ENCODE assay signal across 17 cellular contexts in the genomic region with DNA sequence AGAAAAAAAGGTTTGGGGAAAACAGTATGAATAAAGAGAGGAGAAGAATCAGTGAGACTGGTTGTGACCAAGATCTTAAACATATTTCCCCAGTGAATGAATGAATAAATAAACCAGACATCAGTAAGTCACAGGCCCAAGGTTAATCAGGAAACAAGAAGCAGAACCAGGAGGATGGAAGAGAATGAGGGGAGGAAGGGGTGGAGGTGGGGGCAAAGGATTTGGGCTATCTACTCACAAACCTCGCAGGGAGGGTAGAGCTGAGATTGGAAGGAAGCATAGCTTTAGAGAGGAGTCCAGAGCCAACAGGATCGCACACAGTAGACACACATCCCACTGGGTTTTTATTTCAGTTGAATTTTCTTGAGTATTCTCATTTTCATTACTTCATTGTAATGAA. TPM values are rescaled to one million over a fixed set of nuclear protein-coding genes. Genes with fewer than 3 reads are reported as not detected.
A peak's percentile ranks its signal among the peaks of the same experiment; 100 is the strongest.
DNase-seq lines count a peak whose midpoint lies in the region; ATAC-seq and TF ChIP-seq lines count a peak whose summit lies in the region.
"Had no signal": no experiment of that assay in that cellular context is flagged by ENCODE, and none has a peak within 500 bp of the region (broad histone marks: within the 10 kb centered on the region; RNA-seq: fewer than 3 reads in every experiment).

No MANE protein-coding gene starts in this region.

- intact Hi-C loops in activated CD8-positive, alpha-beta T cell treated with anti-CD3 and anti-CD28 coated beads for 36 hours (cut with micrococcal nuclease), result no loop called here
- intact Hi-C loops in CD4-positive, alpha-beta memory T cell (cut with micrococcal nuclease), result no loop called here

- no peaks in the 10 kb centered on the region for H3K27me3 Mint-ChIP-seq in activated CD8-positive, alpha-beta T cell treated with anti-CD3 and anti-CD28 coated beads for 36 hours
- no peaks in the 10 kb centered on the region for H3K27me3 Mint-ChIP-seq in activated CD8-positive, alpha-beta T cell treated with anti-CD3 and anti-CD28 coated beads, Interleukin-2, amount 10 ng/mL, durations not matched to agents 7 days and 5 days (ENCODE audit: low read depth)
- no peaks in the 10 kb centered on the region for H3K27me3 Mint-ChIP-seq in CD4-positive, alpha-beta memory T cell
- H3K27me3 Mint-ChIP-seq in T-cell (no peaks in the 10 kb centered on the region), endodermal cell (ENCODE audit: insufficient read depth) (no peaks in the 10 kb centered on the region)
- H3K27me3 Mint-ChIP-seq in naive thymus-derived CD8-positive, alpha-beta T cell, result no peaks in the 10 kb centered on the region

- no peak overlapping the region for H3K27ac ChIP-seq in CD4-positive, alpha-beta memory T cell (ENCODE audit: low read depth, low read length)
- no peak overlapping the region for H3K27ac ChIP-seq in endodermal cell (ENCODE audit: low read depth, low read length)

- H3K4me3 ChIP-seq in CD4-positive, alpha-beta memory T cell (ENCODE audit: low read length in 2 of 2), result no peak overlapping the region
- no peak overlapping the region for H3K4me3 ChIP-seq in endodermal cell (ENCODE audit: low read length)

- no peaks in the 10 kb centered on the region for H3K9me3 ChIP-seq in CD4-positive, alpha-beta memory T cell (ENCODE audit: control insufficient read depth in 1 of 2, low read length in 2 of 2)
- H3K9me3 ChIP-seq in endodermal cell (ENCODE audit: control insufficient read depth, low read length), result no peaks in the 10 kb centered on the region

- no peak for TF ChIP-seq POLR2A in erythroblast (IDR thresholded peaks at IDR 0.05; ENCODE audit: low read length)

- H3K36me3 ChIP-seq in CD4-positive, alpha-beta memory T cell (ENCODE audit: insufficient read depth, low read length), result peaks cover 65% of the 10 kb centered on the region
- no peaks in the 10 kb centered on the region for H3K36me3 ChIP-seq in endodermal cell (ENCODE audit: control insufficient read depth, insufficient read depth, low read length)

- WGBS in endodermal cell (ENCODE audit: insufficient coverage in 1 of 2, insufficient read length in 1 of 2), 2 experiments, result 90 to 92% methylated on average over 2 of the region's 2 CpGs

- H3K9ac ChIP-seq in endodermal cell (ENCODE audit: extremely low read depth, low read length, poor library complexity, severe bottlenecking), result no peak overlapping the region

- no peak for TF ChIP-seq CTCF in activated CD8-positive, alpha-beta T cell treated with anti-CD3 and anti-CD28 coated beads for 36 hours (IDR thresholded peaks at IDR 0.05)
- no peak for TF ChIP-seq CTCF in endodermal cell (conservative IDR thresholded peaks at IDR 0.05)

- H3K4me3 Mint-ChIP-seq in activated CD8-positive, alpha-beta T cell treated with anti-CD3 and anti-CD28 coated beads for 36 hours, result no peak overlapping the region
- H3K4me3 Mint-ChIP-seq in activated CD8-positive, alpha-beta T cell treated with anti-CD3 and anti-CD28 coated beads, Interleukin-2, amount 10 ng/mL, durations not matched to agents 7 days and 5 days, result no peak overlapping the region
- no peak overlapping the region for H3K4me3 Mint-ChIP-seq in CD4-positive, alpha-beta memory T cell
- no peak overlapping the region for H3K4me3 Mint-ChIP-seq in T-cell
- H3K4me3 Mint-ChIP-seq in naive thymus-derived CD8-positive, alpha-beta T cell, result no peak overlapping the region
- no peak overlapping the region for H3K4me3 Mint-ChIP-seq in endodermal cell

- CTCF ChIA-PET in activated CD8-positive, alpha-beta T cell treated with anti-CD3 and anti-CD28 coated beads for 36 hours (lab: Charles Lee), result interaction anchor here (3.0 to 3.5 kb wide), 2 partner anchors 41 to 95 kb away, joined by 12 to 17 read pairs; no protein-coding TSS in a partner anchor
- CTCF ChIA-PET in activated CD8-positive, alpha-beta T cell treated with anti-CD3 and anti-CD28 coated beads, Interleukin-2, amount 10 ng/mL, durations not matched to agents 7 days and 5 days (lab: Charles Lee), result no interaction called here
- CTCF ChIA-PET in CD4-positive, alpha-beta memory T cell (lab: Charles Lee; ENCODE audit: partially characterized antibody), result interaction anchor here (1.7 kb wide), 1 partner anchor 161 kb away, joined by 4 read pairs; no protein-coding TSS in a partner anchor
- CTCF ChIA-PET in T-cell (lab: Charles Lee), result no interaction called here

- H3K4me1 Mint-ChIP-seq in activated CD8-positive, alpha-beta T cell treated with anti-CD3 and anti-CD28 coated beads for 36 hours (ENCODE audit: low read depth), result peaks cover 41% of the 10 kb centered on the region
- H3K4me1 Mint-ChIP-seq in activated CD8-positive, alpha-beta T cell treated with anti-CD3 and anti-CD28 coated beads, Interleukin-2, amount 10 ng/mL, durations not matched to agents 7 days and 5 days (ENCODE audit: low read depth), result peaks cover 3% of the 10 kb centered on the region
- peaks cover 13 to 19% (median 15%) of the 10 kb centered on the region in 4 donors for H3K4me1 Mint-ChIP-seq in CD4-positive, alpha-beta memory T cell
- peaks cover 27 to 36% (median 32%) of the 10 kb centered on the region in 3 donors for H3K4me1 Mint-ChIP-seq in T-cell
- H3K4me1 Mint-ChIP-seq in naive thymus-derived CD8-positive, alpha-beta T cell, result peaks cover 13 to 16% (median 15%) of the 10 kb centered on the region in 4 donors
- no peaks in the 10 kb centered on the region for H3K4me1 Mint-ChIP-seq in endodermal cell

- H3K27ac Mint-ChIP-seq in activated CD8-positive, alpha-beta T cell treated with anti-CD3 and anti-CD28 coated beads for 36 hours, result peak overlapping the region; percentile 61
- H3K27ac Mint-ChIP-seq in activated CD8-positive, alpha-beta T cell treated with anti-CD3 and anti-CD28 coated beads, Interleukin-2, amount 10 ng/mL, durations not matched to agents 7 days and 5 days, result no peak overlapping the region
- H3K27ac Mint-ChIP-seq in CD4-positive, alpha-beta memory T cell, result peak overlapping the region in 6 of 7 donors; percentile 25 to 84 (median 54)
- H3K27ac Mint-ChIP-seq in T-cell (peak overlapping the region; percentile 73 to 76), endodermal cell (no peak overlapping the region)
- peak overlapping the region; percentile 2 to 90 (median 72) for H3K27ac Mint-ChIP-seq in naive thymus-derived CD8-positive, alpha-beta T cell

- POLR2A ChIA-PET in activated CD8-positive, alpha-beta T cell treated with anti-CD3 and anti-CD28 coated beads for 36 hours (lab: Charles Lee), result interaction anchor here (0.6 kb wide), 2 partner anchors 109 to 153 kb away, joined by 3 read pairs; no protein-coding TSS in a partner anchor
- POLR2A ChIA-PET in activated CD8-positive, alpha-beta T cell treated with anti-CD3 and anti-CD28 coated beads, Interleukin-2, amount 10 ng/mL, durations not matched to agents 7 days and 5 days (lab: Charles Lee), result no interaction called here
- POLR2A ChIA-PET in CD4-positive, alpha-beta memory T cell (lab: Charles Lee; ENCODE audit: partially characterized antibody), result interaction anchor here (0.7 kb wide), 1 partner anchor 25 kb away, joined by 3 read pairs; no protein-coding TSS in a partner anchor
- POLR2A ChIA-PET in T-cell (lab: Charles Lee), result no interaction called here
- POLR2A ChIA-PET in naive thymus-derived CD8-positive, alpha-beta T cell (lab: Charles Lee), result no interaction called here

- no peaks in the 10 kb centered on the region for H3K27me3 ChIP-seq in CD4-positive, alpha-beta memory T cell (ENCODE audit: insufficient read depth, low read length)
- no peaks in the 10 kb centered on the region for H3K27me3 ChIP-seq in endodermal cell (ENCODE audit: control insufficient read depth, insufficient read depth, low read length, poor library complexity, severe bottlenecking)

- ATAC-seq in activated CD8-positive, alpha-beta T cell treated with anti-CD3 and anti-CD28 coated beads for 36 hours, result no peak
- ATAC-seq in activated CD8-positive, alpha-beta T cell treated with anti-CD3 and anti-CD28 coated beads, Interleukin-2, amount 10 ng/mL, durations not matched to agents 7 days and 5 days, result no peak
- ATAC-seq in T-cell (replicated peaks in 1 of 4) (no peak), GM19455 (IDR thresholded peaks at IDR 0.05; ENCODE audit: unreplicated experiment) (no peak)
- ATAC-seq in naive thymus-derived CD8-positive, alpha-beta T cell, result no peak

- H3K36me3 Mint-ChIP-seq in activated CD8-positive, alpha-beta T cell treated with anti-CD3 and anti-CD28 coated beads for 36 hours (ENCODE audit: low read depth), result peaks cover 23% of the 10 kb centered on the region
- peaks cover 61% of the 10 kb centered on the region for H3K36me3 Mint-ChIP-seq in activated CD8-positive, alpha-beta T cell treated with anti-CD3 and anti-CD28 coated beads, Interleukin-2, amount 10 ng/mL, durations not matched to agents 7 days and 5 days (ENCODE audit: low read depth)
- peaks cover 53 to 66% of the 10 kb centered on the region in 2 donors for H3K36me3 Mint-ChIP-seq in CD4-positive, alpha-beta memory T cell
- H3K36me3 Mint-ChIP-seq in T-cell (peaks cover 48% of the 10 kb centered on the region), endodermal cell (ENCODE audit: low read depth) (no peaks in the 10 kb centered on the region)
- H3K36me3 Mint-ChIP-seq in naive thymus-derived CD8-positive, alpha-beta T cell, result peaks cover 6 to 83% (median 19%) of the 10 kb centered on the region in 3 donors

- H3K4me1 ChIP-seq in CD4-positive, alpha-beta memory T cell (ENCODE audit: insufficient read depth, low read length), result peaks cover 12% of the 10 kb centered on the region
- H3K4me1 ChIP-seq in endodermal cell (ENCODE audit: control insufficient read depth, insufficient read depth, low read length), result no peaks in the 10 kb centered on the region

- H3K9me3 Mint-ChIP-seq in activated CD8-positive, alpha-beta T cell treated with anti-CD3 and anti-CD28 coated beads for 36 hours, result no peaks in the 10 kb centered on the region
- H3K9me3 Mint-ChIP-seq in activated CD8-positive, alpha-beta T cell treated with anti-CD3 and anti-CD28 coated beads, Interleukin-2, amount 10 ng/mL, durations not matched to agents 7 days and 5 days (ENCODE audit: insufficient read depth), result no peaks in the 10 kb centered on the region
- peaks cover 0 to 2% (median 0%) of the 10 kb centered on the region in 8 donors for H3K9me3 Mint-ChIP-seq in CD4-positive, alpha-beta memory T cell
- H3K9me3 Mint-ChIP-seq in T-cell (no peaks in the 10 kb centered on the region), endodermal cell (no peaks in the 10 kb centered on the region)
- no peaks in the 10 kb centered on the region for H3K9me3 Mint-ChIP-seq in naive thymus-derived CD8-positive, alpha-beta T cell
- H3K9me3 Mint-ChIP-seq: HFFc6 had no signal

- DNase-seq in activated CD8-positive, alpha-beta T cell treated with anti-CD3 and anti-CD28 coated beads for 36 hours, result no peak
- no peak for DNase-seq in activated CD8-positive, alpha-beta T cell treated with anti-CD3 and anti-CD28 coated beads, Interleukin-2, amount 10 ng/mL, durations not matched to agents 7 days and 5 days
- DNase-seq in CD4-positive, alpha-beta memory T cell, result no peak
- DNase-seq in T-cell, result no peak
- no peak for DNase-seq in naive thymus-derived CD8-positive, alpha-beta T cell
- no peak for DNase-seq in endodermal cell
- DNase-seq in erythroblast (lab: John Stamatoyannopoulos, UW), result no peak
- DNase-seq: C1 segment of cervical spinal cord, Calu3, DMS79 treated with DMSO at 0.1 percent for 48 hours, GOT3, HFFc6, KG1, NCI-H1105, NCI-H1694 treated with DMSO at 0.1 percent for 48 hours, NCI-H446 had no signal

RNA-seq across cellular contexts. Expression of a gene that starts 47.7 kb away (rescaled TPM):
- total RNA-seq in activated CD8-positive, alpha-beta T cell treated with anti-CD3 and anti-CD28 coated beads for 36 hours, result 10 to 100 TPM; 23.9 to 26.1 TPM
- total RNA-seq in activated CD8-positive, alpha-beta T cell treated with anti-CD3 and anti-CD28 coated beads, Interleukin-2, amount 10 ng/mL, durations not matched to agents 7 days and 5 days, result 10 to 100 TPM; 38.8 to 41.6 TPM
- 10 to 100 TPM; 85.0 to 94.9 TPM for total RNA-seq in CD4-positive, alpha-beta memory T cell
- 10 to 100 TPM in 1 of 2 donors, 1 to 10 TPM in 1; 6.7 to 18.6 TPM for polyA plus RNA-seq in CD4-positive, alpha-beta memory T cell
- total RNA-seq in T-cell, result 10 to 100 TPM; 68.5 to 85.8 (median 74.8) TPM
- 100 to 1,000 TPM in 1 of 2 experiments, 10 to 100 TPM in 1; 93.4 to 102 TPM for total RNA-seq in naive thymus-derived CD8-positive, alpha-beta T cell
- 10 to 100 TPM in 2 of 3 donors, 1 to 10 TPM in 1; 9.1 to 14.7 (median 11.2) TPM for polyA plus RNA-seq in naive thymus-derived CD8-positive, alpha-beta T cell
- 10 to 100 TPM; 27.6 to 31.8 TPM for total RNA-seq in endodermal cell
- polyA plus RNA-seq in endodermal cell (2013, experiment 1 of 2), result 13.3 TPM
- polyA plus RNA-seq in endodermal cell (2013, experiment 2 of 2), result 13.6 TPM

Comparison
In these comparisons a context has a peak if more than half of its experiments do, and no peak if none do; other contexts are left out.
1. H3K27ac Mint-ChIP-seq: peak in activated CD8-positive, alpha-beta T cell treated with anti-CD3 and anti-CD28 coated beads for 36 hours (single experiment), CD4-positive, alpha-beta memory T cell (6 of 7), T-cell (2 of 2) and naive thymus-derived CD8-positive, alpha-beta T cell (10 of 10); none in activated CD8-positive, alpha-beta T cell treated with anti-CD3 and anti-CD28 coated beads, Interleukin-2, amount 10 ng/mL, durations not matched to agents 7 days and 5 days (single experiment) and endodermal cell (single experiment).
2. CTCF ChIA-PET loops: an anchor here in activated CD8-positive, alpha-beta T cell treated with anti-CD3 and anti-CD28 coated beads for 36 hours (3.0 to 3.5 kb wide) and CD4-positive, alpha-beta memory T cell (1.7 kb wide); none called in activated CD8-positive, alpha-beta T cell treated with anti-CD3 and anti-CD28 coated beads, Interleukin-2, amount 10 ng/mL, durations not matched to agents 7 days and 5 days and T-cell.
3. POLR2A ChIA-PET loops: an anchor here in activated CD8-positive, alpha-beta T cell treated with anti-CD3 and anti-CD28 coated beads for 36 hours (0.6 kb wide) and CD4-positive, alpha-beta memory T cell (0.7 kb wide); none called in activated CD8-positive, alpha-beta T cell treated with anti-CD3 and anti-CD28 coated beads, Interleukin-2, amount 10 ng/mL, durations not matched to agents 7 days and 5 days, T-cell and naive thymus-derived CD8-positive, alpha-beta T cell.